Comparison of ENCODE assay signal across 8 cellular contexts in genomic region chr19:16628984-16629691, GRCh38. TPM values are rescaled to one million over a fixed set of nuclear protein-coding genes. Genes with fewer than 3 reads are reported as not detected.
DNase-seq lines count a peak whose midpoint lies in the region; ATAC-seq, FAIRE-seq and TF ChIP-seq lines count a peak whose summit lies in the region.

No MANE protein-coding gene starts in this region.

- no peak for FAIRE-seq in urothelium cell line (lab: Jason Lieb, UNC)

- H3K4me2 ChIP-seq in SU-DHL-6 (ENCODE audit: low read depth, low read length, poor library complexity, severe bottlenecking): peak overlapping the region; percentile 80

- peak; percentile 3 for ATAC-seq in HG03066 (IDR thresholded peaks at IDR 0.05; ENCODE audit: low read depth, unreplicated experiment)
- ATAC-seq in GM18873 (IDR thresholded peaks at IDR 0.05; ENCODE audit: low FRiP score, unreplicated experiment): no peak

- H3K9me3 ChIP-seq in SU-DHL-6 (ENCODE audit: insufficient read depth, low read length) (no peaks in the 10 kb centered on the region), endodermal cell (ENCODE audit: control insufficient read depth, low read length) (no peaks in the 10 kb centered on the region), muscle layer of duodenum (ENCODE audit: control insufficient read depth in 1 of 2, low read length in 2 of 2) (no peaks in the 10 kb centered on the region)

- TF ChIP-seq CTCF in SU-DHL-6 (IDR thresholded peaks at IDR 0.05; ENCODE audit: insufficient read depth, low read length, poor library complexity, severe bottlenecking): no peak
- no peak for TF ChIP-seq CTCF in endodermal cell (conservative IDR thresholded peaks at IDR 0.05)

- peak overlapping the region; percentile 98 for H3K27ac Mint-ChIP-seq in endodermal cell

- H3K9ac ChIP-seq in SU-DHL-6 (ENCODE audit: low read length): peak overlapping the region; percentile 92
- H3K9ac ChIP-seq in endodermal cell (ENCODE audit: extremely low read depth, low read length, poor library complexity, severe bottlenecking): peak overlapping the region; percentile 79

- H3K4me3 Mint-ChIP-seq in endodermal cell: peak overlapping the region; percentile 93

- H2AFZ ChIP-seq in SU-DHL-6 (ENCODE audit: low read depth, low read length, severe bottlenecking): peak overlapping the region; percentile 33

- peaks cover 24% of the 10 kb centered on the region for H3F3A ChIP-seq in SU-DHL-6 (ENCODE audit: insufficient read depth)

- H3K4me3 ChIP-seq in SU-DHL-6 (ENCODE audit: insufficient read depth, low read length, poor library complexity, severe bottlenecking) (peak overlapping the region; percentile 83), endodermal cell (ENCODE audit: low read length) (peak overlapping the region; percentile 84), muscle layer of duodenum (ENCODE audit: low read depth in 1 of 2, low read length in 2 of 2) (peak overlapping the region; percentile 63 to 99)

- DNase-seq in DMS114 treated with DMSO at 0.1 percent for 48 hours (lab: John Stamatoyannopoulos, UW; ENCODE audit: unreplicated experiment): peak; percentile 50
- DNase-seq in endodermal cell: no peak
- no peak for DNase-seq in occipital lobe (lab: John Stamatoyannopoulos, UW)
- DNase-seq in urothelium cell line (ENCODE audit: low spot score): no peak

- H3K27me3 Mint-ChIP-seq in endodermal cell (ENCODE audit: insufficient read depth): no peaks in the 10 kb centered on the region

- H3K4me1 Mint-ChIP-seq in endodermal cell: peaks cover 27% of the 10 kb centered on the region

- no peaks in the 10 kb centered on the region for H3K9me3 Mint-ChIP-seq in endodermal cell

- H3K27me3 ChIP-seq in SU-DHL-6 (ENCODE audit: low read length) (no peaks in the 10 kb centered on the region), endodermal cell (ENCODE audit: control insufficient read depth, insufficient read depth, low read length, poor library complexity, severe bottlenecking) (no peaks in the 10 kb centered on the region), muscle layer of duodenum (ENCODE audit: low read depth, low read length) (no peaks in the 10 kb centered on the region)

- H3K36me3 ChIP-seq in SU-DHL-6 (ENCODE audit: low read length) (no peaks in the 10 kb centered on the region), endodermal cell (ENCODE audit: control insufficient read depth, insufficient read depth, low read length) (peaks cover 42% of the 10 kb centered on the region), muscle layer of duodenum (ENCODE audit: control insufficient read depth in 1 of 2, insufficient read depth in 2 of 2, low read length in 2 of 2) (peaks cover 10 to 28% of the 10 kb centered on the region in 2 donors)

- WGBS in endodermal cell (ENCODE audit: insufficient coverage in 1 of 2, insufficient read length in 1 of 2), 2 experiments: 37 to 40% methylated on average over 17 to 23 of the region's 23 CpGs

- H3K4me1 ChIP-seq in endodermal cell (ENCODE audit: control insufficient read depth, insufficient read depth, low read length) (peaks cover 5% of the 10 kb centered on the region), muscle layer of duodenum (ENCODE audit: control insufficient read depth in 1 of 2, insufficient read depth in 2 of 2, low read length in 2 of 2) (peaks cover 3 to 32% of the 10 kb centered on the region in 2 donors)

- H3K36me3 Mint-ChIP-seq in endodermal cell (ENCODE audit: low read depth): peaks cover 22% of the 10 kb centered on the region

- H3K9me2 ChIP-seq in SU-DHL-6 (replicated peaks; ENCODE audit: insufficient read depth, low read length): no peaks in the 10 kb centered on the region

- H4K20me1 ChIP-seq in SU-DHL-6 (ENCODE audit: low read depth, low read length): peaks cover 7% of the 10 kb centered on the region; the same call in 1 of the 2 replicates

- H3K27ac ChIP-seq in SU-DHL-6 (ENCODE audit: low read depth, low read length): peak overlapping the region; percentile 95
- H3K27ac ChIP-seq in endodermal cell (ENCODE audit: low read depth, low read length): peak overlapping the region; percentile 84
- peak overlapping the region; percentile 90 for H3K27ac ChIP-seq in muscle layer of duodenum (ENCODE audit: low read length)

- peaks cover 42% of the 10 kb centered on the region for H3K79me2 ChIP-seq in SU-DHL-6 (ENCODE audit: insufficient read depth, low read length)

RNA-seq across cellular contexts. Expression of gene MED26, which starts 1.1 kb away (rescaled TPM):
- total RNA-seq in endodermal cell (10 to 100 TPM; 10.8 to 11.8 TPM), occipital lobe (3.3 TPM)
- polyA plus RNA-seq in endodermal cell (2013, experiment 1 of 2): 6.3 TPM
- 7.2 TPM for polyA plus RNA-seq in endodermal cell (2013, experiment 2 of 2)

RNA-seq across cellular contexts. Expression of gene SMIM7, which starts 30.8 kb away (rescaled TPM):
- 10 to 100 TPM; 57.6 to 91.4 TPM for total RNA-seq in endodermal cell
- polyA plus RNA-seq in endodermal cell (2013, experiment 1 of 2): 72.8 TPM
- polyA plus RNA-seq in endodermal cell (2013, experiment 2 of 2): 68.6 TPM
- 44.5 TPM for total RNA-seq in occipital lobe

RNA-seq across cellular contexts. Expression of gene TMEM38A, which starts 31.8 kb away (rescaled TPM):
- 1 to 10 TPM; 5.1 to 6.8 TPM for total RNA-seq in endodermal cell
- polyA plus RNA-seq in endodermal cell (2013, experiment 1 of 2): 2.9 TPM
- 2.2 TPM for polyA plus RNA-seq in endodermal cell (2013, experiment 2 of 2)
- 8.4 TPM for total RNA-seq in occipital lobe

RNA-seq across cellular contexts. Expression of gene SLC35E1, which starts 56.9 kb away (rescaled TPM):
- total RNA-seq in endodermal cell: 10 to 100 TPM; 26.6 to 30.6 TPM
- 24.8 TPM for polyA plus RNA-seq in endodermal cell (2013, experiment 1 of 2)
- 25.5 TPM for polyA plus RNA-seq in endodermal cell (2013, experiment 2 of 2)
- 25.3 TPM for total RNA-seq in occipital lobe
